In the genomic region with DNA sequence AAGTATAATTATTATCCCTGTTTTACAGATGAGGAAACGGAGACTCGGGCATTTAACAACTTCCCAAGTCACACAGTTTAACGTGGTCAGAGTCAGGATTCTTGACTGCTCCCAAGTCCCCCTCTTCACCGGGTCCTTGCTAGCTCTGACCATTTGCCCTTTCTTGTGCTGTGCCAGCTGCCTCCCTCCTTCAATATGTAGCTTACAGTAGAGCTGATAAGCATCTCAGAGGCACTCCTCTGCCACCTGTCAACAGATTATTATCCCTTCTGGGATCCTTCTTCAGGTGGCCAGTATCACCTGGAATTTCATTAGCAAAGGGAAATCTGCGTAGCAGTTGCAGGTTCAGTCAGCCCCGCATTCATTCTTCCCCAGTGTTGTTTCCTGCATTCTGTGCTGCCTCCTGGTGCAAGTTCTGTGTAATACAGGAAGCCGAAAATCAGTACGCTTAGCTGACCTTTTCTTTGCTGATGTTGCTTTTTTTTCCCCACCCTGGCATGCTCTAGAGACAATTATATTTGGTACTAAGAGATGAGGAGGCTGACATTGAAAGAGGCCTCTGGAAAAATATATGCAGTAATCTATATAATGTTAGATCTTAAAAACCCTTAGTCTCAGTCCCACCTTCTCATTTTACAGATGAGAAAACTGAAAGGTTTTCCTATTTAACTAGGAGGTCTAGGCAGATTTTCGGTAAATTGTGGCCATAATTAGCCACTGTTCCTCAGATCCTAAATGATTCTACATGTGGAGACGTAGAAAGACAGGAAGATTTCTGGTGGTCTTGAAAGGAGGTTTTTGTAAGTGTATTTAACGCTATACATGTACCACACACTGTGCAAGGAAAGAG, we compare ENCODE assay signal across 1 cellular context.
TF ChIP-seq lines count a peak whose summit lies in the region.

No MANE protein-coding gene starts in this region.

TF ChIP-seq in A549, 52 proteins besides CTCF, POLR2A, EP300 and RAD21:
- TF ChIP-seq SMC3 (IDR thresholded peaks at IDR 0.05) (peak; percentile 94), MAFK (IDR thresholded peaks at IDR 0.05; ENCODE audit: partially characterized antibody) (peak; percentile 99), CBX8 (IDR thresholded peaks at IDR 0.05) (no peak)
